In the genomic region with DNA sequence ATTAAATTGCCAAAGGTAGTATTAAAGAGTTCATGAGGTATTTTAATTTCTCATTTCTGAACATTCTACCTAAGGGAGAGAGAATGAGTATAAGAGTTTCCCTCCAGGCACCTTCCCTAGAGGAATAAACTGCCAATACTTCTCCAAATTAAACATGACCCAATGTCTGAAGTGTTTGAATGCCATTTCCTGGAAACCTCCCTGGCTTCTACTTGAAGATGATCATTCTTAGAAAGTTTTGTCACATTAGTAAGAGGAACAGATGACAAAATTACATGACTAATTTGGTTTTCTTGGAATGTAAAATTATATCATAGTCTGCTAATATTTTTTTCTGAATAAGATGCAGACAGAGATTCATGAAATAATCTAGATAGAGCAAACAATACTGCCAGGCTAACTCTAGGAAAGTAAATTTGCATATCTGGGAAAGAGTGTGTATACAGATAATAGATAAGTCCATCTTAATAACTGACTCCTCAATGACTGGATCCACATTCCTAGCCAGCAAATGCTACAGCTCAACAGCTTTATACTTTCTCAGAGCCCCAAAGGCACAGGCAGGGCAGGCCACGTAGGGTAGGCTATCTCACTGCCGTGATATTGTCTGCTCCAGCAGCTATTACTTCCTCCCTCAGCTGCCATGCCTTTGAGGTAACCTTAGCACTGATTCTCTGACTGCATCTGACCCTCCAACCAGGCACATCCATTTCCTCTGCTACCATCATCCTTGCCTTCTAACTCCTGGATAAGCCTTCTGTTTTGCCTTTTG, we compare ENCODE assay signal across 24 cellular contexts.
DNase-seq lines count a peak whose midpoint lies in the region; ATAC-seq, FAIRE-seq and TF ChIP-seq lines count a peak whose summit lies in the region.
"Had no signal": no experiment of that assay in that cellular context is flagged by ENCODE, and none has a peak within 500 bp of the region (broad histone marks: within the 10 kb centered on the region; RNA-seq: fewer than 3 reads in every experiment).

No MANE protein-coding gene starts in this region.

- H3K36me3 ChIP-seq in bronchial epithelial cell (ENCODE audit: control insufficient read depth, insufficient read depth, low read length) (no peaks in the 10 kb centered on the region), keratinocyte (ENCODE audit: control insufficient read depth in 2 of 2, extremely low read depth in 1 of 2, insufficient read depth in 2 of 2, low read length in 2 of 2) (no peaks in the 10 kb centered on the region)
- H3K36me3 ChIP-seq: colonic mucosa, prostate gland, upper lobe of left lung had no signal

- TF ChIP-seq CTCF in bronchial epithelial cell (IDR thresholded peaks at IDR 0.05; ENCODE audit: insufficient read depth, low read length, severe bottlenecking) (no peak), keratinocyte (optimal IDR thresholded peaks at IDR 0.05 in 1 of 3, IDR thresholded peaks at IDR 0.05 in 1 of 3, conservative IDR thresholded peaks at IDR 0.05 in 1 of 3; ENCODE audit: extremely low read depth in 1 of 3, insufficient read depth in 2 of 3, low read length in 3 of 3) (no peak), endothelial cell (IDR thresholded peaks at IDR 0.05; ENCODE audit: unreplicated experiment) (no peak)

- no peaks in the 10 kb centered on the region for H3K36me3 Mint-ChIP-seq in activated T-helper 1 cell treated with anti-CD3 and anti-CD28 coated beads, Interleukin-12 subunit alpha, Interleukin-12 subunit beta, Interleukin-2, Interleukin-4 antibody, amounts not matched to agents 30 ng/mL and 10 ng/mL and 1 ng/mL, durations not matched to agents 14 hours and 24 hours and 36 hours (ENCODE audit: low read depth)
- H3K36me3 Mint-ChIP-seq in endothelial cell (ENCODE audit: low read depth, unreplicated experiment) = no peaks in the 10 kb centered on the region
- H3K36me3 Mint-ChIP-seq: memory B cell had no signal

- H3K9me3 Mint-ChIP-seq in activated T-helper 1 cell treated with anti-CD3 and anti-CD28 coated beads, Interleukin-12 subunit alpha, Interleukin-12 subunit beta, Interleukin-2, Interleukin-4 antibody, amounts not matched to agents 30 ng/mL and 10 ng/mL and 1 ng/mL, durations not matched to agents 14 hours and 24 hours and 36 hours = peaks cover 4% of the 10 kb centered on the region
- H3K9me3 Mint-ChIP-seq in endothelial cell (ENCODE audit: unreplicated experiment) = no peaks in the 10 kb centered on the region

- peak overlapping the region; percentile 93 for H3K27ac ChIP-seq in keratinocyte (ENCODE audit: control insufficient read depth, insufficient read depth, low read length)
- H3K27ac ChIP-seq: C4-2B, colonic mucosa, prostate gland, upper lobe of left lung, VCaP had no signal

- no peaks in the 10 kb centered on the region for H3K27me3 Mint-ChIP-seq in activated T-helper 1 cell treated with anti-CD3 and anti-CD28 coated beads, Interleukin-12 subunit alpha, Interleukin-12 subunit beta, Interleukin-2, Interleukin-4 antibody, amounts not matched to agents 30 ng/mL and 10 ng/mL and 1 ng/mL, durations not matched to agents 14 hours and 24 hours and 36 hours (ENCODE audit: insufficient read depth)
- peaks cover 2% of the 10 kb centered on the region for H3K27me3 Mint-ChIP-seq in endothelial cell (ENCODE audit: unreplicated experiment)
- H3K27me3 Mint-ChIP-seq: activated CD4-positive, alpha-beta T cell treated with anti-CD3 and anti-CD28 coated beads, Interleukin-2, amount 10 ng/mL, durations not matched to agents 24 days and 14 days; memory B cell had no signal

- DNase-seq in AG08395 (ENCODE audit: low spot score) (peak; percentile 13), M059J (ENCODE audit: low read depth) (peak; percentile 65), bronchial epithelial cell (ENCODE audit: low read depth) (peak; percentile 66), keratinocyte (ENCODE audit: low read depth, low spot score) (peak; percentile 36), endothelial cell (ENCODE audit: low spot score) (no peak), D341Med (ENCODE audit: low spot score) (no peak)
- no peak for DNase-seq in activated T-helper 1 cell treated with anti-CD3 and anti-CD28 coated beads, Interleukin-12 subunit alpha, Interleukin-12 subunit beta, Interleukin-2, Interleukin-4 antibody, amounts not matched to agents 30 ng/mL and 10 ng/mL and 1 ng/mL, durations not matched to agents 14 hours and 24 hours and 36 hours (ENCODE audit: low spot score)
- DNase-seq: ACHN; activated CD4-positive, alpha-beta T cell treated with anti-CD3 and anti-CD28 coated beads, Interleukin-2, amount 10 ng/mL, durations not matched to agents 24 days and 14 days; activated naive CD4-positive, alpha-beta T cell treated with Interleukin-2 at 50 U/mL for 16 hours; activated T-cell treated with anti-CD3 and anti-CD28 coated beads, Interleukin-2, amount 50 U/mL, for 4 hours; colonic mucosa; effector memory CD4-positive, alpha-beta T cell; left colon; NCI-H1436; NCI-H2107; RPMI8226; upper lobe of left lung had no signal

- no peaks in the 10 kb centered on the region for H3K79me2 ChIP-seq in keratinocyte (ENCODE audit: control insufficient read depth, insufficient read depth, low read length)

- H3K4me2 ChIP-seq in keratinocyte (ENCODE audit: control insufficient read depth, extremely low read depth, insufficient read depth, low read depth, low read length) = peak overlapping the region; percentile 63

- peak overlapping the region; percentile 85 for H2AFZ ChIP-seq in keratinocyte (ENCODE audit: control insufficient read depth, low read length)

- no peaks in the 10 kb centered on the region for H3K9me3 ChIP-seq in keratinocyte (ENCODE audit: control insufficient read depth, low read depth, low read length)
- H3K9me3 ChIP-seq: colonic mucosa, prostate gland had no signal

- no peak for TF ChIP-seq POLR2A in GM18505 (IDR thresholded peaks at IDR 0.05; ENCODE audit: borderline replicate concordance, extremely low read depth, insufficient read depth, insufficient read length)

- H3K4me3 ChIP-seq in bronchial epithelial cell (ENCODE audit: low read depth, low read length) = no peak overlapping the region
- H3K4me3 ChIP-seq in keratinocyte (ENCODE audit: control insufficient read depth in 2 of 3, extremely low read depth in 1 of 3, insufficient read depth in 2 of 3, low read depth in 1 of 3, low read length in 3 of 3) = no peak overlapping the region
- H3K4me3 ChIP-seq: colonic mucosa, prostate gland, upper lobe of left lung had no signal

- no peak overlapping the region for H3K4me3 Mint-ChIP-seq in activated T-helper 1 cell treated with anti-CD3 and anti-CD28 coated beads, Interleukin-12 subunit alpha, Interleukin-12 subunit beta, Interleukin-2, Interleukin-4 antibody, amounts not matched to agents 30 ng/mL and 10 ng/mL and 1 ng/mL, durations not matched to agents 14 hours and 24 hours and 36 hours
- H3K4me3 Mint-ChIP-seq in endothelial cell (ENCODE audit: unreplicated experiment) = no peak overlapping the region
- H3K4me3 Mint-ChIP-seq: activated CD4-positive, alpha-beta T cell treated with anti-CD3 and anti-CD28 coated beads, Interleukin-2, amount 10 ng/mL, durations not matched to agents 24 days and 14 days; activated T-cell treated with anti-CD3 and anti-CD28 coated beads, Interleukin-2, amount 50 U/mL, for 4 hours; memory B cell had no signal

- H4K20me1 ChIP-seq in keratinocyte (ENCODE audit: control insufficient read depth, extremely low read depth, insufficient read depth, low read length) = no peaks in the 10 kb centered on the region

- intact Hi-C loops in activated T-helper 1 cell treated with anti-CD3 and anti-CD28 coated beads, Interleukin-12 subunit alpha, Interleukin-12 subunit beta, Interleukin-2, Interleukin-4 antibody, amounts not matched to agents 30 ng/mL and 10 ng/mL and 1 ng/mL, durations not matched to agents 14 hours and 24 hours and 36 hours (cut with micrococcal nuclease) = no loop called here

- dilution Hi-C loops in keratinocyte (cut with MboI; ENCODE audit: extremely low pct_ligation_motif_present, low sequenced_read_pairs) = no loop called here

- no peaks in the 10 kb centered on the region for H3K4me1 Mint-ChIP-seq in activated T-helper 1 cell treated with anti-CD3 and anti-CD28 coated beads, Interleukin-12 subunit alpha, Interleukin-12 subunit beta, Interleukin-2, Interleukin-4 antibody, amounts not matched to agents 30 ng/mL and 10 ng/mL and 1 ng/mL, durations not matched to agents 14 hours and 24 hours and 36 hours (ENCODE audit: low read depth)
- no peaks in the 10 kb centered on the region for H3K4me1 Mint-ChIP-seq in endothelial cell (ENCODE audit: unreplicated experiment)
- H3K4me1 Mint-ChIP-seq: activated CD4-positive, alpha-beta T cell treated with anti-CD3 and anti-CD28 coated beads, Interleukin-2, amount 10 ng/mL, durations not matched to agents 24 days and 14 days; memory B cell had no signal

- no peak for ATAC-seq in GM18505 (IDR thresholded peaks at IDR 0.05; ENCODE audit: unreplicated experiment)
- ATAC-seq: activated T-cell treated with anti-CD3 and anti-CD28 coated beads, Interleukin-2, amount 50 U/mL, for 4 hours; left colon had no signal

- peak overlapping the region; percentile 69 for H3K9ac ChIP-seq in keratinocyte (ENCODE audit: control insufficient read depth, extremely low read depth, insufficient read depth, low read length)

- H3K27me3 ChIP-seq in bronchial epithelial cell (ENCODE audit: control insufficient read depth, insufficient read depth, low read length) (no peaks in the 10 kb centered on the region), keratinocyte (ENCODE audit: control insufficient read depth, extremely low read depth, insufficient read depth, low read length) (no peaks in the 10 kb centered on the region)
- H3K27me3 ChIP-seq: colonic mucosa, upper lobe of left lung had no signal

- H3K9me1 ChIP-seq in keratinocyte (ENCODE audit: control insufficient read depth, extremely low read depth, insufficient read depth, low read length) = no peaks in the 10 kb centered on the region

- no peak for FAIRE-seq in bronchial epithelial cell (lab: Jason Lieb, UNC)
- FAIRE-seq in keratinocyte (lab: Jason Lieb, UNC) = no peak
- FAIRE-seq: GM19239 had no signal

- H3K4me1 ChIP-seq in keratinocyte (ENCODE audit: control insufficient read depth, extremely low read depth, insufficient read depth, low read length) = peaks cover 49% of the 10 kb centered on the region
- H3K4me1 ChIP-seq: colonic mucosa, prostate gland, upper lobe of left lung had no signal

- no peak overlapping the region for H3K27ac Mint-ChIP-seq in activated T-helper 1 cell treated with anti-CD3 and anti-CD28 coated beads, Interleukin-12 subunit alpha, Interleukin-12 subunit beta, Interleukin-2, Interleukin-4 antibody, amounts not matched to agents 30 ng/mL and 10 ng/mL and 1 ng/mL, durations not matched to agents 14 hours and 24 hours and 36 hours
- H3K27ac Mint-ChIP-seq in endothelial cell (ENCODE audit: unreplicated experiment) = no peak overlapping the region
- H3K27ac Mint-ChIP-seq: activated CD4-positive, alpha-beta T cell treated with anti-CD3 and anti-CD28 coated beads, Interleukin-2, amount 10 ng/mL, durations not matched to agents 24 days and 14 days; memory B cell had no signal

Comparison
In these comparisons a context has a peak if more than half of its experiments do, and no peak if none do; other contexts are left out.
1. DNase-seq: peak in AG08395 (single experiment), M059J (single experiment), bronchial epithelial cell (single experiment) and keratinocyte (single experiment); none in activated T-helper 1 cell treated with anti-CD3 and anti-CD28 coated beads, Interleukin-12 subunit alpha, Interleukin-12 subunit beta, Interleukin-2, Interleukin-4 antibody, amounts not matched to agents 30 ng/mL and 10 ng/mL and 1 ng/mL, durations not matched to agents 14 hours and 24 hours and 36 hours (single experiment), endothelial cell (single experiment) and D341Med (single experiment).